In genomic region chr11:65557280-65558001, GRCh38 we compare ENCODE assay signal across 6 cellular contexts. TPM values are rescaled to one million over a fixed set of nuclear protein-coding genes. Genes with fewer than 3 reads are reported as not detected.
DNase-seq lines count a peak whose midpoint lies in the region; ATAC-seq and TF ChIP-seq lines count a peak whose summit lies in the region.

No MANE protein-coding gene starts in this region.

- ATAC-seq in HG02642 (IDR thresholded peaks at IDR 0.05; ENCODE audit: poor library complexity, unreplicated experiment), result no peak

- WGBS in mammary epithelial cell (ENCODE audit: low coverage, missing lambda C conversion rate), result no CpG with 5 or more reads among the region's 47 CpGs

- POLR2A ChIA-PET in HEK293T (lab: Yijun Ruan, JAX), result interaction anchor here (0.9 to 1.4 kb wide), 4 partner anchors 13 to 135 kb away, joined by 3 to 8 read pairs (median 4); partner anchors contain the start of genes NEAT1, SCYL1 and ZNRD2

- H4K20me1 ChIP-seq in mammary epithelial cell (ENCODE audit: insufficient read depth, low read length), result no peaks in the 10 kb centered on the region
- H4K20me1 ChIP-seq in neural progenitor cell (ENCODE audit: low read depth), result peaks cover 6% of the 10 kb centered on the region

- peak overlapping the region; percentile 94 for H3K4me2 ChIP-seq in mammary epithelial cell (ENCODE audit: insufficient read depth, low read depth, low read length)
- H3K4me2 ChIP-seq in neural progenitor cell, result peak overlapping the region; percentile 96

- H3K4me1 Mint-ChIP-seq in neural progenitor cell, result peaks cover 65% of the 10 kb centered on the region

- intact Hi-C loops in mammary epithelial cell (cut with micrococcal nuclease), result no loop called here

- H3K9ac ChIP-seq in mammary epithelial cell (ENCODE audit: insufficient read depth, low read length) (peak overlapping the region; percentile 49), neural progenitor cell (no peak overlapping the region)

- H3K4me1 ChIP-seq in mammary epithelial cell (ENCODE audit: insufficient read depth, low read length) (peaks cover 69% of the 10 kb centered on the region), neural progenitor cell (peaks cover 44% of the 10 kb centered on the region)

- H3K4me3 Mint-ChIP-seq in neural progenitor cell, result peak overlapping the region; percentile 86

- TF ChIP-seq CTCF in mammary epithelial cell (conservative IDR thresholded peaks at IDR 0.05 in 1 of 2, IDR thresholded peaks at IDR 0.05 in 1 of 2; ENCODE audit: extremely low read depth in 1 of 2, insufficient read depth in 1 of 2, low read depth in 1 of 2, low read length in 2 of 2) (no peak), neural progenitor cell (IDR thresholded peaks at IDR 0.05) (no peak)

- in situ Hi-C loops in mammary epithelial cell (cut with MboI; ENCODE audit: low sequenced_read_pairs in 2 of 2), result no loop called here

- dilution Hi-C loops in mammary epithelial cell (cut with HindIII; ENCODE audit: low sequenced_read_pairs), result no loop called here

- peaks cover 17% of the 10 kb centered on the region for H3K27me3 Mint-ChIP-seq in neural progenitor cell (ENCODE audit: insufficient read depth, low read depth)

- H3K36me3 ChIP-seq in mammary epithelial cell (ENCODE audit: insufficient read depth, low read length), result no peaks in the 10 kb centered on the region
- no peaks in the 10 kb centered on the region for H3K36me3 ChIP-seq in neural progenitor cell

- H3K27ac Mint-ChIP-seq in neural progenitor cell, result peak overlapping the region; percentile 79

- peak overlapping the region; percentile 39 for H2AFZ ChIP-seq in mammary epithelial cell (ENCODE audit: low read depth, low read length)
- no peak overlapping the region for H2AFZ ChIP-seq in neural progenitor cell (replicated peaks)

- no peak overlapping the region for H3K27ac ChIP-seq in mammary epithelial cell (ENCODE audit: insufficient read depth, low read depth, low read length)
- H3K27ac ChIP-seq in neural progenitor cell, result no peak overlapping the region

- DNase-seq in HEK293T (ENCODE audit: extremely low spot score), result no peak
- no peak for DNase-seq in mammary epithelial cell
- peak; percentile 67 for DNase-seq in neural progenitor cell (ENCODE audit: low spot score)
- no peak for DNase-seq in HT-29 (ENCODE audit: low spot score)
- no peak for DNase-seq in hepatic stellate cell (ENCODE audit: low spot score)

- peak overlapping the region; percentile 31 to 56 (median 39) for H3K4me3 ChIP-seq in mammary epithelial cell (replicated peaks in 1 of 3; ENCODE audit: insufficient read depth in 1 of 3, low read depth in 2 of 3, low read length in 3 of 3)
- H3K4me3 ChIP-seq in neural progenitor cell, result peak overlapping the region; percentile 71

- no TSS peak for BruUV-seq in mammary epithelial cell (replicated peaks; lab: Mats Ljungman, UMichigan)

- H3K9me3 ChIP-seq in mammary epithelial cell (replicated peaks; ENCODE audit: insufficient read depth, low read length) (no peaks in the 10 kb centered on the region), neural progenitor cell (ENCODE audit: low read depth) (no peaks in the 10 kb centered on the region)

- H3K27me3 ChIP-seq in mammary epithelial cell (ENCODE audit: insufficient read depth, low read length) (no peaks in the 10 kb centered on the region), neural progenitor cell (peaks cover 75% of the 10 kb centered on the region)

- peaks cover 52% of the 10 kb centered on the region for H3F3A ChIP-seq in neural progenitor cell (ENCODE audit: low read depth)

- H3K9me3 Mint-ChIP-seq in neural progenitor cell, result no peaks in the 10 kb centered on the region

- H3K36me3 Mint-ChIP-seq in neural progenitor cell, result no peaks in the 10 kb centered on the region

- CTCF ChIA-PET in HEK293T (lab: Yijun Ruan, JAX) (interaction anchor here (0.9 kb wide), 1 partner anchor 37 kb away, joined by 5 read pairs; no protein-coding TSS in a partner anchor), mammary epithelial cell (lab: Charles Lee; ENCODE audit: low non-redundant PET) (no interaction called here)

- peaks cover 13% of the 10 kb centered on the region for H3K79me2 ChIP-seq in mammary epithelial cell (ENCODE audit: insufficient read depth, low read length)
- H3K79me2 ChIP-seq in neural progenitor cell (ENCODE audit: low read depth), result no peaks in the 10 kb centered on the region

TF ChIP-seq in HEK293T, 16 proteins besides CTCF, POLR2A, EP300 and RAD21:
- TF ChIP-seq FOXK2 (IDR thresholded peaks at IDR 0.05) (no peak), HDGF (IDR thresholded peaks at IDR 0.05; ENCODE audit: borderline replicate concordance) (no peak), TARDBP (IDR thresholded peaks at IDR 0.05) (no peak), SUZ12 (IDR thresholded peaks at IDR 0.05) (no peak), FOXM1 (IDR thresholded peaks at IDR 0.05; ENCODE audit: borderline replicate concordance) (no peak), L3MBTL2 (conservative IDR thresholded peaks at IDR 0.05) (0 out of 2 replicates have a peak, but pooled peaks have one; percentile 25), ELF4 (IDR thresholded peaks at IDR 0.05) (no peak), SP1 (IDR thresholded peaks at IDR 0.05) (no peak), ARNT (IDR thresholded peaks at IDR 0.05) (no peak)
TF ChIP-seq in HEK293T: peak in this region for 1.

RNA-seq across cellular contexts. Expression of gene LTBP3, which starts 0.7 kb away (rescaled TPM):
- total RNA-seq in mammary epithelial cell (10 to 100 TPM; 21.0 to 42.5 TPM), neural progenitor cell (ENCODE audit: low replicate concordance) (1.2 and 6.1 TPM in 2 replicates)
- 46.5 TPM for polyA plus RNA-seq in mammary epithelial cell
- 38.3 TPM for polyA minus RNA-seq in mammary epithelial cell
- total RNA-seq in HT-29 (2014; rRNA removed; shearing (Covaris generic)), result 146 and 164 TPM in 2 replicates

RNA-seq across cellular contexts. Expression of gene ZNRD2, which starts 12.8 kb away (rescaled TPM):
- total RNA-seq in mammary epithelial cell (10 to 100 TPM; 35.2 to 52.8 TPM), neural progenitor cell (ENCODE audit: low replicate concordance) (15.5 and 34.0 TPM in 2 replicates)
- 60.2 TPM for polyA plus RNA-seq in mammary epithelial cell
- 6.7 TPM for polyA minus RNA-seq in mammary epithelial cell
- total RNA-seq in HT-29 (2014; rRNA removed; shearing (Covaris generic)), result 137 and 158 TPM in 2 replicates

RNA-seq across cellular contexts. Expression of gene FAM89B, which starts 14.9 kb away (rescaled TPM):
- total RNA-seq in mammary epithelial cell (10 to 100 TPM; 21.2 to 35.1 TPM), neural progenitor cell (ENCODE audit: low replicate concordance) (11.7 and 27.8 TPM in 2 replicates)
- polyA plus RNA-seq in mammary epithelial cell, result 26.0 TPM
- 27.4 TPM for polyA minus RNA-seq in mammary epithelial cell
- 122 and 127 TPM in 2 replicates for total RNA-seq in HT-29 (2014; rRNA removed; shearing (Covaris generic))

RNA-seq across cellular contexts. Expression of gene EHBP1L1, which starts 18.4 kb away (rescaled TPM):
- total RNA-seq in mammary epithelial cell (10 to 100 TPM; 17.5 to 47.5 TPM), neural progenitor cell (ENCODE audit: low replicate concordance) (4.7 and 5.1 TPM in 2 replicates)
- polyA plus RNA-seq in mammary epithelial cell, result 17.7 TPM
- polyA minus RNA-seq in mammary epithelial cell, result 14.2 TPM
- total RNA-seq in HT-29 (2014; rRNA removed; shearing (Covaris generic)), result 125 and 149 TPM in 2 replicates

RNA-seq across cellular contexts. Expression of gene SCYL1, which starts 32.6 kb away (rescaled TPM):
- total RNA-seq in mammary epithelial cell (10 to 100 TPM; 66.0 to 75.0 TPM), neural progenitor cell (ENCODE audit: low replicate concordance) (16.9 and 45.2 TPM in 2 replicates)
- 64.8 TPM for polyA plus RNA-seq in mammary epithelial cell
- polyA minus RNA-seq in mammary epithelial cell, result 45.1 TPM
- total RNA-seq in HT-29 (2014; rRNA removed; shearing (Covaris generic)), result 177 and 182 TPM in 2 replicates
